Comparison of ENCODE assay signal across 1 cellular context in the genomic region with DNA sequence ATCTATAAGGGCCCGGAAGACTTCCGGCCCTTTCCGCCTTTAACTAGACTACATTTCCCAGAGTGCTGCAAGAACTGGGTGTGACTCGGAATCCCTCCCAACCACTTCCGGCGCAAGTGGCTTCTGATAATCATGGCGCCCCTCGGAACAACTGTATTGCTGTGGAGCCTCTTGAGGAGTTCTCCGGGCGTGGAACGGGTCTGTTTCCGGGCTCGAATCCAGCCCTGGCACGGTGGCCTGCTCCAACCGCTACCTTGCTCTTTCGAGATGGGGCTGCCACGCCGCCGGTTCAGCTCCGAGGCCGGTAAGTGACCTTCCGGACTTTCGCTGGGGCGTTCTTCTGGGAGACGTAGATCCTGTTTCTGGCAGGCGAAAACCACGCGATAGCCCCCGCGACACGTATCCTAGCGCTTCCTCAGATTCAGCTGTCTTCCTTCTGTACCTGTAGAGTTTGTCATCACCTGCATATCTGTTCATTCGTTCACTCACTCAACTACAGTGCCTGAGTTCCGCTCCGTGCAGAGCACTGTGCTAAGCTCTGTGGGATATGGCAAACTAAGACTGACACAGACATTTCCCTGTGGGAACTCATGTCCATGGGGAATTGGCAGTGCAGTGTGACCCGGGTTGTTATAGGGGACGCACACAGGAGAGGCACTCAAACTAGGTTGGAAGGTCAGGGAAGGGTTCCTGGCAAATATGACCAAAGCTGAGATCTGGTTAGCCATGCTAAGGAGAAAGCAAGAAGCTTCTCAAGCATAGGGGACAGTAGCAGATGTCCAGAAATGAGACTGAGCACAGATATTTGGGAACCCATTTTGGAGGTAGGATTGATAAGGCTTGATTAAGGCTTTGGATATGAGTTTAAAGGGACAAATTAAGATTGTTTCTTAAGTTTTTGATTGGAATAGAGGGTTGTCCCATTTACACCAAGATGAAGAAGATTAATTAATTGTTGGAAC.
TF ChIP-seq lines count a peak whose summit lies in the region.

TSS of gene MRPS22 (plus strand) at position 126 of the 962 bp plus-strand sequence. CDS start at position 133, 7 bp downstream.

TF ChIP-seq in HepG2, 621 proteins besides CTCF, POLR2A, EP300 and RAD21 (continued from another document and continues in another):
- TF ChIP-seq, protein P1, sequence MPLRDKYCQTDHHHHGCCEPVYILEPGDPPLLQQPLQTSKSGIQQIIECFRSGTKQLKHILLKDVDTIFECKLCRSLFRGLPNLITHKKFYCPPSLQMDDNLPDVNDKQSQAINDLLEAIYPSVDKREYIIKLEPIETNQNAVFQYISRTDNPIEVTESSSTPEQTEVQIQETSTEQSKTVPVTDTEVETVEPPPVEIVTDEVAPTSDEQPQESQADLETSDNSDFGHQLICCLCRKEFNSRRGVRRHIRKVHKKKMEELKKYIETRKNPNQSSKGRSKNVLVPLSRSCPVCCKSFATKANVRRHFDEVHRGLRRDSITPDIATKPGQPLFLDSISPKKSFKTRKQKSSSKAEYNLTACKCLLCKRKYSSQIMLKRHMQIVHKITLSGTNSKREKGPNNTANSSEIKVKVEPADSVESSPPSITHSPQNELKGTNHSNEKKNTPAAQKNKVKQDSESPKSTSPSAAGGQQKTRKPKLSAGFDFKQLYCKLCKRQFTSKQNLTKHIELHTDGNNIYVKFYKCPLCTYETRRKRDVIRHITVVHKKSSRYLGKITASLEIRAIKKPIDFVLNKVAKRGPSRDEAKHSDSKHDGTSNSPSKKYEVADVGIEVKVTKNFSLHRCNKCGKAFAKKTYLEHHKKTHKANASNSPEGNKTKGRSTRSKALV (CRISPR knock-in tag; IDR thresholded peaks at IDR 0.05), result no peak; the same call in 1 of the 2 replicates
- TF ChIP-seq ZNF563 (CRISPR knock-in tag; IDR thresholded peaks at IDR 0.05) (peak; percentile 63; the same call in 1 of the 2 replicates), GLMP (CRISPR knock-in tag; IDR thresholded peaks at IDR 0.05; ENCODE audit: borderline replicate concordance) (no peak), ZNF121 (CRISPR knock-in tag; IDR thresholded peaks at IDR 0.05) (no peak), ZNF34 (CRISPR knock-in tag; IDR thresholded peaks at IDR 0.05; ENCODE audit: borderline replicate concordance) (peak; percentile 23; the same call in 1 of the 2 replicates), ZNF75D (CRISPR knock-in tag; IDR thresholded peaks at IDR 0.05; ENCODE audit: borderline replicate concordance) (no peak), HNF4G (IDR thresholded peaks at IDR 0.05; ENCODE audit: borderline replicate concordance, low read depth, low read length) (no peak), HNF4G (CRISPR knock-in tag; IDR thresholded peaks at IDR 0.05; ENCODE audit: borderline replicate concordance, low read depth) (no peak), ZNF460 (CRISPR knock-in tag; IDR thresholded peaks at IDR 0.05; ENCODE audit: borderline replicate concordance) (no peak), ATF7 (IDR thresholded peaks at IDR 0.05) (no peak), ATF7 (CRISPR knock-in tag; IDR thresholded peaks at IDR 0.05) (no peak), KMT2B (CRISPR knock-in tag; IDR thresholded peaks at IDR 0.05) (peak; percentile 83), KLF6 (CRISPR knock-in tag; IDR thresholded peaks at IDR 0.05) (no peak; the same call in 1 of the 2 replicates), CHD2 (IDR thresholded peaks at IDR 0.05; ENCODE audit: low read depth, low read length) (peak; percentile 88), ZNF629 (CRISPR knock-in tag; conservative IDR thresholded peaks at IDR 0.05) (peak; percentile 45; the same call in 1 of the 2 replicates), SRSF1 (optimal IDR thresholded peaks at IDR 0.05; ENCODE audit: low read depth, low read length) (no peak), ETV5 (CRISPR knock-in tag; IDR thresholded peaks at IDR 0.05; ENCODE audit: borderline replicate concordance) (peak; percentile 68; the same call in 1 of the 2 replicates), RFX3 (CRISPR knock-in tag; IDR thresholded peaks at IDR 0.05) (no peak), IRX3 (CRISPR knock-in tag; IDR thresholded peaks at IDR 0.05; ENCODE audit: borderline replicate concordance, low read depth) (no peak), MEF2D (CRISPR knock-in tag; IDR thresholded peaks at IDR 0.05) (peak; percentile 63; the same call in 1 of the 2 replicates), ARNT2 (CRISPR knock-in tag; IDR thresholded peaks at IDR 0.05; ENCODE audit: low read depth) (no peak; the same call in 1 of the 2 replicates), NFIC (IDR thresholded peaks at IDR 0.05; ENCODE audit: low read length) (peak; percentile 54; the same call in 1 of the 2 replicates), THAP7 (CRISPR knock-in tag; IDR thresholded peaks at IDR 0.05) (peak; percentile 92), TIGD3 (CRISPR knock-in tag; IDR thresholded peaks at IDR 0.05; ENCODE audit: borderline replicate concordance) (no peak; the same call in 1 of the 2 replicates), NFE2 (CRISPR knock-in tag; IDR thresholded peaks at IDR 0.05) (no peak), ZFP36L2 (CRISPR knock-in tag; IDR thresholded peaks at IDR 0.05) (no peak), FOXC1 (CRISPR knock-in tag; IDR thresholded peaks at IDR 0.05; ENCODE audit: borderline replicate concordance) (no peak), ZFX (CRISPR knock-in tag; IDR thresholded peaks at IDR 0.05; ENCODE audit: low read depth) (peak; percentile 68), KDM1A (CRISPR knock-in tag; IDR thresholded peaks at IDR 0.05) (no peak), TEAD3 (CRISPR knock-in tag; optimal IDR thresholded peaks at IDR 0.05; ENCODE audit: borderline replicate concordance) (peak; percentile 55), GTF3A (CRISPR knock-in tag; conservative IDR thresholded peaks at IDR 0.05) (no peak), GRHL1 (CRISPR knock-in tag; conservative IDR thresholded peaks at IDR 0.05) (no peak), DBP (CRISPR knock-in tag; IDR thresholded peaks at IDR 0.05; ENCODE audit: not compliant biosample characterization) (no peak)
- TF ChIP-seq, protein P2, sequence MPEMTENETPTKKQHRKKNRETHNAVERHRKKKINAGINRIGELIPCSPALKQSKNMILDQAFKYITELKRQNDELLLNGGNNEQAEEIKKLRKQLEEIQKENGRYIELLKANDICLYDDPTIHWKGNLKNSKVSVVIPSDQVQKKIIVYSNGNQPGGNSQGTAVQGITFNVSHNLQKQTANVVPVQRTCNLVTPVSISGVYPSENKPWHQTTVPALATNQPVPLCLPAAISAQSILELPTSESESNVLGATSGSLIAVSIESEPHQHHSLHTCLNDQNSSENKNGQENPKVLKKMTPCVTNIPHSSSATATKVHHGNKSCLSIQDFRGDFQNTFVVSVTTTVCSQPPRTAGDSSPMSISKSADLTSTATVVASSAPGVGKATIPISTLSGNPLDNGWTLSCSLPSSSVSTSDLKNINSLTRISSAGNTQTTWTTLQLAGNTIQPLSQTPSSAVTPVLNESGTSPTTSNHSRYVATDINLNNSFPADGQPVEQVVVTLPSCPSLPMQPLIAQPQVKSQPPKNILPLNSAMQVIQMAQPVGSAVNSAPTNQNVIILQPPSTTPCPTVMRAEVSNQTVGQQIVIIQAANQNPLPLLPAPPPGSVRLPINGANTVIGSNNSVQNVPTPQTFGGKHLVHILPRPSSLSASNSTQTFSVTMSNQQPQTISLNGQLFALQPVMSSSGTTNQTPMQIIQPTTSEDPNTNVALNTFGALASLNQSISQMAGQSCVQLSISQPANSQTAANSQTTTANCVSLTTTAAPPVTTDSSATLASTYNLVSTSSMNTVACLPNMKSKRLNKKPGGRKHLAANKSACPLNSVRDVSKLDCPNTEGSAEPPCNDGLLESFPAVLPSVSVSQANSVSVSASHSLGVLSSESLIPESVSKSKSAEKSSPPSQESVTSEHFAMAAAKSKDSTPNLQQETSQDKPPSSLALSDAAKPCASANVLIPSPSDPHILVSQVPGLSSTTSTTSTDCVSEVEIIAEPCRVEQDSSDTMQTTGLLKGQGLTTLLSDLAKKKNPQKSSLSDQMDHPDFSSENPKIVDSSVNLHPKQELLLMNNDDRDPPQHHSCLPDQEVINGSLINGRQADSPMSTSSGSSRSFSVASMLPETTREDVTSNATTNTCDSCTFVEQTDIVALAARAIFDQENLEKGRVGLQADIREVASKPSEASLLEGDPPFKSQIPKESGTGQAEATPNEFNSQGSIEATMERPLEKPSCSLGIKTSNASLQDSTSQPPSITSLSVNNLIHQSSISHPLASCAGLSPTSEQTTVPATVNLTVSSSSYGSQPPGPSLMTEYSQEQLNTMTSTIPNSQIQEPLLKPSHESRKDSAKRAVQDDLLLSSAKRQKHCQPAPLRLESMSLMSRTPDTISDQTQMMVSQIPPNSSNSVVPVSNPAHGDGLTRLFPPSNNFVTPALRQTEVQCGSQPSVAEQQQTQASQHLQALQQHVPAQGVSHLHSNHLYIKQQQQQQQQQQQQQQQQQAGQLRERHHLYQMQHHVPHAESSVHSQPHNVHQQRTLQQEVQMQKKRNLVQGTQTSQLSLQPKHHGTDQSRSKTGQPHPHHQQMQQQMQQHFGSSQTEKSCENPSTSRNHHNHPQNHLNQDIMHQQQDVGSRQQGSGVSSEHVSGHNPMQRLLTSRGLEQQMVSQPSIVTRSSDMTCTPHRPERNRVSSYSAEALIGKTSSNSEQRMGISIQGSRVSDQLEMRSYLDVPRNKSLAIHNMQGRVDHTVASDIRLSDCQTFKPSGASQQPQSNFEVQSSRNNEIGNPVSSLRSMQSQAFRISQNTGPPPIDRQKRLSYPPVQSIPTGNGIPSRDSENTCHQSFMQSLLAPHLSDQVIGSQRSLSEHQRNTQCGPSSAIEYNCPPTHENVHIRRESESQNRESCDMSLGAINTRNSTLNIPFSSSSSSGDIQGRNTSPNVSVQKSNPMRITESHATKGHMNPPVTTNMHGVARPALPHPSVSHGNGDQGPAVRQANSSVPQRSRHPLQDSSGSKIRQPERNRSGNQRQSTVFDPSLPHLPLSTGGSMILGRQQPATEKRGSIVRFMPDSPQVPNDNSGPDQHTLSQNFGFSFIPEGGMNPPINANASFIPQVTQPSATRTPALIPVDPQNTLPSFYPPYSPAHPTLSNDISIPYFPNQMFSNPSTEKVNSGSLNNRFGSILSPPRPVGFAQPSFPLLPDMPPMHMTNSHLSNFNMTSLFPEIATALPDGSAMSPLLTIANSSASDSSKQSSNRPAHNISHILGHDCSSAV (CRISPR knock-in tag; IDR thresholded peaks at IDR 0.05; ENCODE audit: borderline replicate concordance), result no peak
- TF ChIP-seq, protein P3, sequence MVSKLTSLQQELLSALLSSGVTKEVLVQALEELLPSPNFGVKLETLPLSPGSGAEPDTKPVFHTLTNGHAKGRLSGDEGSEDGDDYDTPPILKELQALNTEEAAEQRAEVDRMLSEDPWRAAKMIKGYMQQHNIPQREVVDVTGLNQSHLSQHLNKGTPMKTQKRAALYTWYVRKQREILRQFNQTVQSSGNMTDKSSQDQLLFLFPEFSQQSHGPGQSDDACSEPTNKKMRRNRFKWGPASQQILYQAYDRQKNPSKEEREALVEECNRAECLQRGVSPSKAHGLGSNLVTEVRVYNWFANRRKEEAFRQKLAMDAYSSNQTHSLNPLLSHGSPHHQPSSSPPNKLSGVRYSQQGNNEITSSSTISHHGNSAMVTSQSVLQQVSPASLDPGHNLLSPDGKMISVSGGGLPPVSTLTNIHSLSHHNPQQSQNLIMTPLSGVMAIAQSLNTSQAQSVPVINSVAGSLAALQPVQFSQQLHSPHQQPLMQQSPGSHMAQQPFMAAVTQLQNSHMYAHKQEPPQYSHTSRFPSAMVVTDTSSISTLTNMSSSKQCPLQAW (CRISPR knock-in tag; IDR thresholded peaks at IDR 0.05), result peak; percentile 67
